1 cellular context compared by ENCODE assay signal in the genomic region with DNA sequence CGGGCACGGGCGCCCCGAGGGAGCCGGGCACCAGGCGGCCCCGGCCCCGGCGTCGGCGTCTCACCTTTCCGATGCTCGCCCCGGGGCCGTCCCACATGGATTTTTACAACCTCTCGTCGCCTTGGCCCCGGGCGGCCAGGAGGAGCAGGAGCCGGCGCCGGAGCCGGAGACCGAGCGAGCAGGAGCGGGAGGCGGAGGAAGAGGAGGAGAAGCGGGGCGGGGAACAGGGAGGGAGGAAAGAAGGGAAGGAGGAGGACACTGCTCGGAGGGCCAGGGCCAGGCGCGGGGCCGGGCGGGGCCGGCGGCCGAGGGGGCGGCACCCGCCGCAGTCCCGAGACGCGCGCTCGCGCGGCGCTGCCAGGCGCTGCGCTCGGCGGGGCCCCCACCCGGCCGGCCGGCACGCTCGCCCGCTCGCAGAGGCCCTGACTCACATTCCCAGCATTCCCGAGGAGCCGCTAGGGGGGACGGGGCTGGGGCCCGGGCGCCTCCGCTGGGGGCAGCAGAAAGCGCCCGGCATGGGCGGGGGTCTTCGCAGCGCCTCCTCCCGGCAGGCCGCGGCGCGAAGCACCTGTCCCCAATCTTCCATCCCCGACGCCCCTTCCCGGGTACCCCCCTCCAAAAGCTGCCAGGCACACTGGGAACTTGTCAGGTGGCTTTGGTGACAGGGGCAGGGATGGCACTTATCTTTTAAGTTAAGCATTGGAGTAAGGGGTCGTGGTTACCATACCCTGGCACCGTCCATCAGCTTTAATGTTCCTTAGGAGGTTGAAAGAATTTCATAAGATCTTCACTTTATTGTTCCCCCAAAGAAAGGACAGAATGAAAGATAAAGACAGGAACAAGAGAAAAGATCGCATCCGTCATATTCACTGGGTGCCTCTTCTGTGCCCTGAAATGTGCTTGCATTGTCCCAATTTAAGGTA.
TF ChIP-seq lines count a peak whose summit lies in the region.

TSS of gene ERC2 (minus strand) at position 284 of the 923 bp plus-strand sequence.

TF ChIP-seq in WTC11, 78 proteins besides CTCF, POLR2A, EP300 and RAD21 (continued from another document):
- TF ChIP-seq HMGXB4 (CRISPR knock-in tag; IDR thresholded peaks at IDR 0.05) = peak; percentile 40; the same call in 1 of the 2 replicates
